8 cellular contexts compared by ENCODE assay signal in genomic region chr1:24642481-24643361, GRCh38. TPM values are rescaled to one million over a fixed set of nuclear protein-coding genes. Genes with fewer than 3 reads are reported as not detected.
A peak's percentile ranks its signal among the peaks of the same experiment; 100 is the strongest.
DNase-seq lines count a peak whose midpoint lies in the region; TF ChIP-seq lines count a peak whose summit lies in the region.

SRRM1 (plus strand) TSS chr1:24643302; CDS start chr1:24643327, 25 bp downstream.

- CTCF ChIA-PET in HEK293 (lab: Yijun Ruan, JAX) = interaction anchor here (0.7 to 1.9 kb wide), 3 partner anchors 38 to 444 kb away, joined by 3 to 7 read pairs (median 3); no protein-coding TSS in a partner anchor

- H3K4me3 ChIP-seq in HEK293 (ENCODE audit: low read depth, low read length) = peak within 1 kb of the TSS; percentile 100
- H3K4me3 ChIP-seq in neuron (ENCODE audit: low read length) = peak within 1 kb of the TSS; percentile 83
- peak within 1 kb of the TSS; percentile 75 to 98 (median 91) for H3K4me3 ChIP-seq in subcutaneous abdominal adipose tissue (ENCODE audit: low read depth in 1 of 5, low read length in 5 of 5)

- H3K27ac ChIP-seq in HEK293 (ENCODE audit: extremely low read depth, low read depth, low read length) (peak within 1 kb of the TSS; percentile 89), subcutaneous abdominal adipose tissue (ENCODE audit: low read depth, low read length) (peak within 1 kb of the TSS; percentile 98)

- H3K36me3 ChIP-seq in HEK293 (ENCODE audit: control insufficient read depth in 2 of 2, insufficient read depth in 1 of 2, low read length in 2 of 2) (peaks cover 17 to 29% of the 10 kb centered on the region in 2 experiments), neuron (ENCODE audit: insufficient read depth, low read length) (peaks cover 27% of the 10 kb centered on the region), subcutaneous abdominal adipose tissue (ENCODE audit: control insufficient read depth in 5 of 5, insufficient read depth in 5 of 5, low read length in 5 of 5) (peaks cover 13 to 19% (median 16%) of the 10 kb centered on the region in 5 donors)

- H3K9ac ChIP-seq in subcutaneous abdominal adipose tissue (ENCODE audit: low read length in 5 of 5) = peak within 1 kb of the TSS; percentile 69 to 99 (median 95)

- in situ Hi-C loops in SK-MEL-5 (cut with HindIII; ENCODE audit: low pct_unique_long_range_greater_than_20kb, low sequenced_read_pairs) = no loop called here

- peak within 1 kb of the TSS; percentile 51 for H2AFZ ChIP-seq in neuron (ENCODE audit: low read depth, low read length)

- no peaks in the 10 kb centered on the region for H3K9me3 ChIP-seq in HEK293 (ENCODE audit: control insufficient read depth, insufficient read depth, low read depth, low read length)
- H3K9me3 ChIP-seq in neuron (ENCODE audit: low read length) = no peaks in the 10 kb centered on the region
- H3K9me3 ChIP-seq in subcutaneous abdominal adipose tissue (ENCODE audit: control insufficient read depth in 5 of 5, low read length in 5 of 5) = no peaks in the 10 kb centered on the region

- H3K4me1 ChIP-seq in HEK293 (ENCODE audit: control insufficient read depth, insufficient read depth, low read length) = peaks cover 6% of the 10 kb centered on the region; the same call in 1 of the 2 replicates
- H3K4me1 ChIP-seq in neuron (ENCODE audit: insufficient read depth, low read length) = peaks cover 25% of the 10 kb centered on the region
- H3K4me1 ChIP-seq in subcutaneous abdominal adipose tissue (ENCODE audit: control insufficient read depth in 5 of 5, insufficient read depth in 5 of 5, low read length in 5 of 5) = peaks cover 7 to 32% (median 29%) of the 10 kb centered on the region in 5 donors

- POLR2A ChIA-PET in HEK293 (lab: Yijun Ruan, JAX) = interaction anchor here (0.5 to 1.1 kb wide), 9 partner anchors 21 to 300 kb away, joined by 3 to 4 read pairs (median 3); partner anchors contain the start of genes CLIC4, NIPAL3 and RCAN3

- no peaks in the 10 kb centered on the region for H3K27me3 ChIP-seq in neuron (ENCODE audit: insufficient read depth, low read length)
- no peaks in the 10 kb centered on the region for H3K27me3 ChIP-seq in subcutaneous abdominal adipose tissue (ENCODE audit: control insufficient read depth in 5 of 5, insufficient read depth in 4 of 5, low read length in 5 of 5)

- peak; percentile 99 for DNase-seq in GM03348 (ENCODE audit: low spot score)
- peak; percentile 100 for DNase-seq in MV-4-11 (lab: John Stamatoyannopoulos, UW)
- DNase-seq in SK-MEL-5 (ENCODE audit: low read depth, low spot score) = peak; percentile 99
- DNase-seq in activated naive CD4-positive, alpha-beta T cell treated with Interleukin-2 at 50 U/mL for 16 hours = peak; percentile 99
- peak; percentile 100 for DNase-seq in foreskin melanocyte

- TF ChIP-seq CTCF in HEK293 (tag by site-specific recombination; IDR thresholded peaks at IDR 0.05) = peak; percentile 58

TF ChIP-seq in HEK293, 187 proteins besides CTCF, POLR2A, EP300 and RAD21 (continues in another document):
- TF ChIP-seq ZNF629 (tag by site-specific recombination; IDR thresholded peaks at IDR 0.05) (peak; percentile 98), ZSCAN23 (tag by site-specific recombination; IDR thresholded peaks at IDR 0.05) (peak; percentile 71; the same call in 1 of the 2 replicates), PATZ1 (tag by site-specific recombination; IDR thresholded peaks at IDR 0.05) (peak; percentile 31; the same call in 1 of the 2 replicates), ZNF501 (tag by site-specific recombination; IDR thresholded peaks at IDR 0.05) (peak; percentile 86; the same call in 1 of the 2 replicates), ZNF76 (tag by site-specific recombination; IDR thresholded peaks at IDR 0.05; ENCODE audit: borderline replicate concordance, low read depth) (peak; percentile 85), ZBTB20 (tag by site-specific recombination; IDR thresholded peaks at IDR 0.05) (peak; percentile 51; the same call in 1 of the 2 replicates), KLF9 (tag by site-specific recombination; IDR thresholded peaks at IDR 0.05; ENCODE audit: low read depth) (0 out of 2 replicates have a peak, but pooled peaks have one; percentile 26), ZNF791 (tag by site-specific recombination; IDR thresholded peaks at IDR 0.05) (no peak), TRIM28 (IDR thresholded peaks at IDR 0.05; ENCODE audit: borderline replicate concordance, low read length) (peak; percentile 83; the same call in 1 of the 2 replicates), ZNF335 (tag by site-specific recombination; conservative IDR thresholded peaks at IDR 0.05) (peak; percentile 81), ZNF274 (IDR thresholded peaks at IDR 0.05; ENCODE audit: low read length) (no peak), ZNF274 (tag by site-specific recombination; IDR thresholded peaks at IDR 0.05; ENCODE audit: borderline replicate concordance) (no peak), ZEB2 (tag by site-specific recombination; IDR thresholded peaks at IDR 0.05) (peak; percentile 87), ZXDB (tag by site-specific recombination; IDR thresholded peaks at IDR 0.05) (peak; percentile 76), GFI1B (tag by site-specific recombination; IDR thresholded peaks at IDR 0.05) (0 out of 2 replicates have a peak, but pooled peaks have one; percentile 41), ZFHX2 (tag by site-specific recombination; conservative IDR thresholded peaks at IDR 0.05) (peak; percentile 48; the same call in 1 of the 2 replicates), ZNF645 (tag by site-specific recombination; IDR thresholded peaks at IDR 0.05) (no peak), SP7 (tag by site-specific recombination; IDR thresholded peaks at IDR 0.05) (peak; percentile 80), ZBTB21 (tag by site-specific recombination; IDR thresholded peaks at IDR 0.05) (peak; percentile 96), ZNF785 (tag by site-specific recombination; IDR thresholded peaks at IDR 0.05) (peak; percentile 41; the same call in 1 of the 2 replicates)
- TF ChIP-seq, protein P1, sequence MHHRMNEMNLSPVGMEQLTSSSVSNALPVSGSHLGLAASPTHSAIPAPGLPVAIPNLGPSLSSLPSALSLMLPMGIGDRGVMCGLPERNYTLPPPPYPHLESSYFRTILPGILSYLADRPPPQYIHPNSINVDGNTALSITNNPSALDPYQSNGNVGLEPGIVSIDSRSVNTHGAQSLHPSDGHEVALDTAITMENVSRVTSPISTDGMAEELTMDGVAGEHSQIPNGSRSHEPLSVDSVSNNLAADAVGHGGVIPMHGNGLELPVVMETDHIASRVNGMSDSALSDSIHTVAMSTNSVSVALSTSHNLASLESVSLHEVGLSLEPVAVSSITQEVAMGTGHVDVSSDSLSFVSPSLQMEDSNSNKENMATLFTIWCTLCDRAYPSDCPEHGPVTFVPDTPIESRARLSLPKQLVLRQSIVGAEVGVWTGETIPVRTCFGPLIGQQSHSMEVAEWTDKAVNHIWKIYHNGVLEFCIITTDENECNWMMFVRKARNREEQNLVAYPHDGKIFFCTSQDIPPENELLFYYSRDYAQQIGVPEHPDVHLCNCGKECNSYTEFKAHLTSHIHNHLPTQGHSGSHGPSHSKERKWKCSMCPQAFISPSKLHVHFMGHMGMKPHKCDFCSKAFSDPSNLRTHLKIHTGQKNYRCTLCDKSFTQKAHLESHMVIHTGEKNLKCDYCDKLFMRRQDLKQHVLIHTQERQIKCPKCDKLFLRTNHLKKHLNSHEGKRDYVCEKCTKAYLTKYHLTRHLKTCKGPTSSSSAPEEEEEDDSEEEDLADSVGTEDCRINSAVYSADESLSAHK (tag by site-specific recombination; IDR thresholded peaks at IDR 0.05) = no peak
- TF ChIP-seq, protein P2, sequence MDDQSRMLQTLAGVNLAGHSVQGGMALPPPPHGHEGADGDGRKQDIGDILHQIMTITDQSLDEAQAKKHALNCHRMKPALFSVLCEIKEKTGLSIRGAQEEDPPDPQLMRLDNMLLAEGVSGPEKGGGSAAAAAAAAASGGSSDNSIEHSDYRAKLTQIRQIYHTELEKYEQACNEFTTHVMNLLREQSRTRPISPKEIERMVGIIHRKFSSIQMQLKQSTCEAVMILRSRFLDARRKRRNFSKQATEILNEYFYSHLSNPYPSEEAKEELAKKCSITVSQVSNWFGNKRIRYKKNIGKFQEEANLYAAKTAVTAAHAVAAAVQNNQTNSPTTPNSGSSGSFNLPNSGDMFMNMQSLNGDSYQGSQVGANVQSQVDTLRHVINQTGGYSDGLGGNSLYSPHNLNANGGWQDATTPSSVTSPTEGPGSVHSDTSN (CRISPR knock-in tag; IDR thresholded peaks at IDR 0.05) = 0 out of 2 replicates have a peak, but pooled peaks have one; percentile 58

RNA-seq across cellular contexts. Expression of gene SRRM1, which starts in this region (rescaled TPM):
- 17.3 and 20.7 TPM in 2 replicates for total RNA-seq in SK-MEL-5 (2014; rRNA removed; shearing (Covaris generic))
- polyA plus RNA-seq in SK-MEL-5 (2015; cell fraction: cytosol; rRNA removed) = 69.3 and 69.8 TPM in 2 replicates
- 181 and 219 TPM in 2 replicates for polyA plus RNA-seq in SK-MEL-5 (2015; cell fraction: nucleus; rRNA removed)

Comparison
In these comparisons a context has a peak if more than half of its experiments do, and no peak if none do; other contexts are left out.
1. Peak in every context shown above with its lines: DNase-seq, H3K4me3 ChIP-seq and H3K27ac ChIP-seq.